15 cellular contexts compared by ENCODE assay signal in the genomic region with DNA sequence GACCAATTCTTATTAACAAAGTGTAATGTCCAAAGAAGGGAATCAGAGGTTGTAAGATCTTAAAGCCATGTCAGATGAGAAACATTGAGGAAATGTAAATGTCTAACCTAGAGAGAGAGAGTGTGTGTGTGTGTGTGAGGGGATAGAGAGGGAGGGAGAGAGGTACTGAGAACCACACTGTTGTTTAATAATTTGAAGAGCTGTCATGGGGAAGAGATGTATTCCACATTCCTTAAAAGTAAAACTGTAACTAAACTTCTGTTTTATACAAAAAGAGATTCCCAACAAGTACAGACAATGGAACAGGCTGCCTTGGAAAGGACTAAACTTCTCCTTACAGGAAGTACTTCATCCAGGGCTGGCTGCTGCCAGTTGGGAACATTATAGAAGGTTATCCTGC.
"Had no signal": no experiment of that assay in that cellular context is flagged by ENCODE, and none has a peak within 500 bp of the region (broad histone marks: within the 10 kb centered on the region; RNA-seq: fewer than 3 reads in every experiment).

No MANE protein-coding gene starts in this region.

- H3K4me3 ChIP-seq: cardiac muscle cell, heart left ventricle, psoas muscle, smooth muscle cell, tibial artery had no signal

- H3K4me3 Mint-ChIP-seq: nephron progenitor cell had no signal

- DNase-seq: effector memory CD4-positive, alpha-beta T cell; foreskin melanocyte; heart left ventricle; hippocampal formation; midbrain; nephron progenitor cell; psoas muscle; right cardiac atrium; stimulated activated CD4-positive, alpha-beta T cell treated with anti-CD3 and anti-CD28 coated beads, Interleukin-2, amount 100 ng/mL, for 48 hours; stimulated activated naive CD4-positive, alpha-beta T cell treated with Interleukin-2 at 50 U/mL for 16 hours; tibial artery had no signal

- ATAC-seq: heart left ventricle, left lobe of liver, psoas muscle, right cardiac atrium had no signal

- H3K4me2 ChIP-seq: smooth muscle cell had no signal

- H3K9me3 ChIP-seq: neutrophil, psoas muscle, tibial artery had no signal

- H3K36me3 ChIP-seq: cardiac muscle cell, heart left ventricle, neutrophil, tibial artery had no signal

- H3K27ac Mint-ChIP-seq: nephron progenitor cell had no signal

- H3K27me3 ChIP-seq: cardiac muscle cell, heart left ventricle, neutrophil, tibial artery had no signal

- H3K27ac ChIP-seq: cardiac muscle cell, heart left ventricle, neutrophil, psoas muscle, tibial artery had no signal
